Comparison of ENCODE assay signal across 10 cellular contexts in genomic region chr1:42282024-42282579, GRCh38. TPM values are rescaled to one million over a fixed set of nuclear protein-coding genes. Genes with fewer than 3 reads are reported as not detected.
DNase-seq lines count a peak whose midpoint lies in the region; ATAC-seq and TF ChIP-seq lines count a peak whose summit lies in the region.
"Had no signal": no experiment of that assay in that cellular context is flagged by ENCODE, and none has a peak within 500 bp of the region (broad histone marks: within the 10 kb centered on the region; RNA-seq: fewer than 3 reads in every experiment).

No MANE protein-coding gene starts in this region.

- DNase-seq in EL, result peak; percentile 46
- peak; percentile 74 for DNase-seq in NCI-H2171 treated with DMSO at 0.1 percent for 48 hours (lab: John Stamatoyannopoulos, UW)
- peak; percentile 80 for DNase-seq in epithelial cell of esophagus (ENCODE audit: low read depth)
- no peak for DNase-seq in omental fat pad (ENCODE audit: low spot score)
- DNase-seq in Karpas-422, result no peak
- DNase-seq: activated CD8-positive, alpha-beta memory T cell treated with anti-CD3 and anti-CD28 coated beads, Interleukin-2, amount 10 ng/mL, durations not matched to agents 7 days and 5 days; central memory CD4-positive, alpha-beta T cell; right lobe of liver had no signal

- H3K79me2 ChIP-seq in Karpas-422 (ENCODE audit: low read length), result peaks cover 95% of the 10 kb centered on the region

- 0 out of 2 replicates have a peak, but pooled peaks cover 8% of the 10 kb centered on the region for H3K36me3 ChIP-seq in Karpas-422 (ENCODE audit: insufficient read depth, low read length)
- H3K36me3 ChIP-seq: right lobe of liver had no signal

- no peak overlapping the region for H3K4me2 ChIP-seq in Karpas-422 (ENCODE audit: low read depth, low read length, poor library complexity, severe bottlenecking)

- H2AFZ ChIP-seq in Karpas-422 (ENCODE audit: low read length), result no peak overlapping the region

- H3K27me3 ChIP-seq in Karpas-422 (ENCODE audit: low read length), result no peaks in the 10 kb centered on the region
- H3K27me3 ChIP-seq: right lobe of liver had no signal

- no peak for TF ChIP-seq CTCF in epithelial cell of esophagus (IDR thresholded peaks at IDR 0.05; ENCODE audit: insufficient read depth, low read depth, low read length, missing control alignments)
- no peak for TF ChIP-seq CTCF in omental fat pad (IDR thresholded peaks at IDR 0.05)

- H3K9me2 ChIP-seq in Karpas-422 (replicated peaks; ENCODE audit: insufficient read depth, low read length), result no peaks in the 10 kb centered on the region

- H3K4me3 ChIP-seq in epithelial cell of esophagus (ENCODE audit: low read length), result no peak overlapping the region
- H3K4me3 ChIP-seq in Karpas-422 (ENCODE audit: low read length), result no peak overlapping the region
- H3K4me3 ChIP-seq: right lobe of liver had no signal

- no peaks in the 10 kb centered on the region for H3K4me1 ChIP-seq in Karpas-422 (ENCODE audit: low read length)
- H3K4me1 ChIP-seq: right lobe of liver had no signal

- H3K9me3 ChIP-seq in Karpas-422 (ENCODE audit: low read length), result no peaks in the 10 kb centered on the region
- H3K9me3 ChIP-seq: right lobe of liver had no signal

- no peaks in the 10 kb centered on the region; the same call in 1 of the 2 replicates for H4K20me1 ChIP-seq in Karpas-422 (ENCODE audit: insufficient read depth, low read depth, low read length)

- no peak overlapping the region for H3K27ac ChIP-seq in Karpas-422 (ENCODE audit: low read length)
- H3K27ac ChIP-seq: right lobe of liver had no signal

- H3K9ac ChIP-seq in Karpas-422 (ENCODE audit: low read length), result no peak overlapping the region

- ATAC-seq in omental fat pad (ENCODE audit: low FRiP score) (peak; percentile 67), HG03280 (IDR thresholded peaks at IDR 0.05; ENCODE audit: unreplicated experiment) (no peak), HG03108 (IDR thresholded peaks at IDR 0.05; ENCODE audit: unreplicated experiment) (no peak)
- ATAC-seq: activated CD8-positive, alpha-beta memory T cell treated with anti-CD3 and anti-CD28 coated beads, Interleukin-2, amount 10 ng/mL, durations not matched to agents 7 days and 5 days had no signal

RNA-seq across cellular contexts. Expression of gene FOXJ3, which starts 52.9 kb away (rescaled TPM):
- total RNA-seq in omental fat pad, result 10 to 100 TPM; 49.7 to 83.5 (median 56.1) TPM
- 36.8 and 55.5 TPM in 2 replicates for total RNA-seq in Karpas-422 (2014; rRNA removed; shearing (Covaris generic); ENCODE audit: low replicate concordance)

Comparison
In these comparisons a context has a peak if more than half of its experiments do, and no peak if none do; other contexts are left out.
1. DNase-seq: peak in EL (single experiment), NCI-H2171 treated with DMSO at 0.1 percent for 48 hours (single experiment) and epithelial cell of esophagus (single experiment); none in omental fat pad (single experiment) and Karpas-422 (single experiment).